10 cellular contexts compared by ENCODE assay signal in genomic region chr1:228986093-228986904, GRCh38.
DNase-seq lines count a peak whose midpoint lies in the region; ATAC-seq and TF ChIP-seq lines count a peak whose summit lies in the region.
"Had no signal": no experiment of that assay in that cellular context is flagged by ENCODE, and none has a peak within 500 bp of the region (broad histone marks: within the 10 kb centered on the region; RNA-seq: fewer than 3 reads in every experiment).

No MANE protein-coding gene starts in this region.

- no peak overlapping the region for H3K4me3 Mint-ChIP-seq in chondrocyte (ENCODE audit: unreplicated experiment)
- H3K4me3 Mint-ChIP-seq: activated T-cell treated with anti-CD3 and anti-CD28 coated beads, Interleukin-2, amount 50 U/mL, for 72 hours had no signal

- POLR2A ChIA-PET in RWPE1 (lab: Yijun Ruan, JAX; ENCODE audit: low non-redundant PET) = no interaction called here

- no peaks in the 10 kb centered on the region for H3K9me3 ChIP-seq in right atrium auricular region

- H3K27ac ChIP-seq in right atrium auricular region (no peak overlapping the region), coronary artery (peak overlapping the region; percentile 13 to 32), RWPE1 (no peak overlapping the region)

- ATAC-seq in Right ventricle myocardium inferior (no peak), HG03045 (IDR thresholded peaks at IDR 0.05; ENCODE audit: unreplicated experiment) (no peak)
- ATAC-seq: activated T-cell treated with anti-CD3 and anti-CD28 coated beads, Interleukin-2, amount 50 U/mL, for 72 hours had no signal

- H3K4me1 ChIP-seq in right atrium auricular region = peaks cover 0 to 25% of the 10 kb centered on the region in 2 donors

- H3K27me3 ChIP-seq in right atrium auricular region = no peaks in the 10 kb centered on the region

- H3K9me3 Mint-ChIP-seq in chondrocyte (ENCODE audit: low read depth) = peaks cover 2% of the 10 kb centered on the region
- H3K9me3 Mint-ChIP-seq: activated T-cell treated with anti-CD3 and anti-CD28 coated beads, Interleukin-2, amount 50 U/mL, for 72 hours had no signal

- CTCF ChIA-PET in RWPE1 (lab: Yijun Ruan, JAX) = interaction anchor here (0.6 kb wide), 1 partner anchor 239 kb away, joined by 3 read pairs; no protein-coding TSS in a partner anchor

- peak; percentile 74 for DNase-seq in Right ventricle myocardium inferior (ENCODE audit: missing footprints)
- no peak for DNase-seq in right atrium auricular region (ENCODE audit: low spot score)
- DNase-seq in coronary artery (ENCODE audit: low spot score) = peak; percentile 65
- peak; percentile 24 for DNase-seq in myocyte (ENCODE audit: low read depth)
- no peak for DNase-seq in GM19240 (ENCODE audit: insufficient read length, low spot score)
- no peak for DNase-seq in chondrocyte (ENCODE audit: low spot score)
- DNase-seq in RWPE1 (ENCODE audit: low spot score) = no peak
- DNase-seq: activated T-cell treated with anti-CD3 and anti-CD28 coated beads, Interleukin-2, amount 50 U/mL, for 72 hours; NCI-H187 had no signal

- H3K4me3 ChIP-seq in right atrium auricular region (no peak overlapping the region), coronary artery (no peak overlapping the region)

- H3K27ac Mint-ChIP-seq in chondrocyte (ENCODE audit: unreplicated experiment) = no peak overlapping the region
- H3K27ac Mint-ChIP-seq: activated T-cell treated with anti-CD3 and anti-CD28 coated beads, Interleukin-2, amount 50 U/mL, for 72 hours had no signal

- H3K4me1 Mint-ChIP-seq in chondrocyte (ENCODE audit: low read depth) = peaks cover 6% of the 10 kb centered on the region

- no peak for TF ChIP-seq CTCF in right atrium auricular region (IDR thresholded peaks at IDR 0.05)
- TF ChIP-seq CTCF in coronary artery (IDR thresholded peaks at IDR 0.05) = no peak
- no peak for TF ChIP-seq CTCF in chondrocyte (IDR thresholded peaks at IDR 0.05)
- TF ChIP-seq CTCF in RWPE1 (conservative IDR thresholded peaks at IDR 0.05; ENCODE audit: low read depth) = no peak

- intact Hi-C loops in Right ventricle myocardium inferior (cut with DNase I) = no loop called here

- H3K36me3 ChIP-seq in right atrium auricular region = no peaks in the 10 kb centered on the region

- peaks cover 3% of the 10 kb centered on the region for H3K27me3 Mint-ChIP-seq in chondrocyte (ENCODE audit: low read depth)

- H3K36me3 Mint-ChIP-seq in chondrocyte (ENCODE audit: low read depth) = peaks cover 2% of the 10 kb centered on the region

Comparison
In these comparisons a context has a peak if more than half of its experiments do, and no peak if none do; other contexts are left out.
1. DNase-seq: peak in Right ventricle myocardium inferior (single experiment), coronary artery (single experiment) and myocyte (single experiment); none in right atrium auricular region (single experiment), GM19240 (single experiment), chondrocyte (single experiment) and RWPE1 (single experiment).
2. H3K27ac ChIP-seq: peak in coronary artery (2 of 2); none in right atrium auricular region (0 of 2) and RWPE1 (single experiment).